In the genomic region with DNA sequence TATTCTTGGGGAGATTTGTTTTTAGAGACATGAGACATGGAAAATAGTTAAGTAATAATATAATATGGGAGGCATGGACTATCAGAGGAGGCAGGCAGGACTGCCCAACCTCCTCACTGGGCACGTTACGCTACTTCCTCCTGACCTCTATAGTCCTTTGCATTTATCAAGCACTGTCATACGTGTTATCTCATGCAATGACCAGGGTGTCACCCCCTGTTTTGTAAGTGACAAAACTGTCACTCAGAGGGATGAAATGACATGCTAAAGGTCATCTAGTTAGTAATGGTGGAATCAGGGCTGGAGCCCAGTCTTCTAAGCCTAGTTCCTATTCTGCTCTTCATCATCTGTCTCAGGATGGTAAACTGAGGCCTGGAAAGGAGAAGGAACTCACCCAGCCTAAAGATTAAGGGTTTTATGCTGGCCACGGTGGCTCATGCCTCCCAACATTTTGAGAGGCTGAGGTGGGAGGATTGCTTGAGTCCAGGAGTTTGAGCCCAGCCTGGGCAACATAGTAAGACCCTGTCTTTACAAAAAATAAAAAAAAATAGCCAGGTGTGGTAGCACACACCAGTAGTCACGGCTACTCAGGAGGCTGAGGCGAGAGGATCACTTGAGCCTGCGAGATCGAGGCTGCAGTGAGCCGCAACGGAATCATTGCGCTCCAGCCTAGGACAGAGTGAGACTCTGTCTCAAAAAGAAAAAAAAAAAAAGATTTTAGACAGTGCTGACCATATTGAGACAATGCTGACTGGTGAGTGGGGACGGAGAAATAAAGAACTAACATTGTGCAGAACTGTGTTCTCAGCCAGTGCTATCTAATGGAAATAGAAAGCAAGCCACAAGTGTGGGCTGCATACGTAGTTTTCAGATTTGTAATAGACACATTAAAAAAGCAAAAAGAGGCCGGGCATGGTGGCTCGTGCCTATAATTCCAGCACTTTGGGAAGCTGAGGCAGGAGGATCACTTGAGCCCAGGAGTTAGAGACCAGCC, we compare ENCODE assay signal across 11 cellular contexts.
DNase-seq lines count a peak whose midpoint lies in the region; ATAC-seq, FAIRE-seq and TF ChIP-seq lines count a peak whose summit lies in the region.
"Had no signal": no experiment of that assay in that cellular context is flagged by ENCODE, and none has a peak within 500 bp of the region (broad histone marks: within the 10 kb centered on the region; RNA-seq: fewer than 3 reads in every experiment).

No MANE protein-coding gene starts in this region.

- peaks cover 67% of the 10 kb centered on the region for H3K79me2 ChIP-seq in GM12878 (ENCODE audit: control insufficient read depth, insufficient read depth, low read length)

- H3K9me3 ChIP-seq in GM12878 (replicated peaks; ENCODE audit: control insufficient read depth, insufficient read depth, low read length): no peaks in the 10 kb centered on the region

- no peak for DNase-seq in GM12878 (ENCODE audit: low read depth, low spot score)
- DNase-seq in natural killer cell treated with Interleukin-12 subunit alpha and Interleukin-12 subunit beta and Interleukin-15 and Interleukin-18, amount 100 ng/mL, for 72 hours (ENCODE audit: low spot score): no peak
- no peak for DNase-seq in NCI-H187 treated with DMSO at 0.1 percent for 48 hours (lab: John Stamatoyannopoulos, UW)
- no peak for DNase-seq in NOMO-1 treated with DMSO at 0.1 percent for 48 hours (lab: John Stamatoyannopoulos, UW; ENCODE audit: unreplicated experiment)
- no peak for DNase-seq in stimulated activated naive CD4-positive, alpha-beta T cell (lab: John Stamatoyannopoulos, UW)
- no peak for DNase-seq in dedifferentiated amniotic fluid mesenchymal stem cell (ENCODE audit: extremely low spot score)
- DNase-seq: activated CD4-positive, alpha-beta T cell treated with anti-CD3 and anti-CD28 coated beads, Interleukin-2, amount 10 ng/mL, durations not matched to agents 24 days and 14 days; effector CD8-positive, alpha-beta T cell had no signal

- peaks cover 1% of the 10 kb centered on the region for H3K36me3 Mint-ChIP-seq in natural killer cell treated with Interleukin-12 subunit alpha and Interleukin-12 subunit beta and Interleukin-15 and Interleukin-18, amount 100 ng/mL, for 72 hours

- peak overlapping the region; percentile 3 for H3K4me3 Mint-ChIP-seq in natural killer cell treated with Interleukin-12 subunit alpha and Interleukin-12 subunit beta and Interleukin-15 and Interleukin-18, amount 100 ng/mL, for 72 hours
- H3K4me3 Mint-ChIP-seq: activated CD4-positive, alpha-beta T cell treated with anti-CD3 and anti-CD28 coated beads, Interleukin-2, amount 10 ng/mL, durations not matched to agents 24 days and 14 days had no signal

- POLR2A ChIA-PET in GM12878 (lab: Charles Lee): interaction anchor here (0.6 to 5.8 kb wide), 7 partner anchors 7 to 1251 kb away, joined by 3 to 137 read pairs (median 5); no protein-coding TSS in a partner anchor

- peak in 1 of 2 experiments; percentile 19; a peak in 1 of 4 replicates for TF ChIP-seq EP300 in GM12878 (IDR thresholded peaks at IDR 0.05; ENCODE audit: borderline replicate concordance in 1 of 2, control insufficient read depth in 1 of 2, low read depth in 2 of 2, low read length in 2 of 2)

- TF ChIP-seq POLR2A in GM12878 (IDR thresholded peaks at IDR 0.05; ENCODE audit: low read depth, low read length): peak; percentile 35

- H3K4me1 ChIP-seq in GM12878 (ENCODE audit: control insufficient read depth, insufficient read depth, low read length): peaks cover 57% of the 10 kb centered on the region

- peaks cover 48 to 53% of the 10 kb centered on the region in 2 donors for H3K4me1 Mint-ChIP-seq in natural killer cell treated with Interleukin-12 subunit alpha and Interleukin-12 subunit beta and Interleukin-15 and Interleukin-18, amount 100 ng/mL, for 72 hours (ENCODE audit: low read depth in 2 of 2)

- 61% methylated on average over 14 of the region's 15 CpGs for WGBS in GM12878 (ENCODE audit: insufficient coverage, insufficient replicate concordance, low lambda C conversion rate, missing lambda C conversion rate)

- TSS peak; percentile 83 for BruUV-seq in GM12878 (replicated peaks; lab: Mats Ljungman, UMichigan)

- H3K27ac Mint-ChIP-seq in natural killer cell treated with Interleukin-12 subunit alpha and Interleukin-12 subunit beta and Interleukin-15 and Interleukin-18, amount 100 ng/mL, for 72 hours: peak overlapping the region; percentile 59 to 84

- H4K20me1 ChIP-seq in GM12878 (ENCODE audit: control insufficient read depth, insufficient read depth): no peaks in the 10 kb centered on the region

- intact Hi-C loops in GM12878 (cut with micrococcal nuclease; ENCODE audit: unreplicated experiment): no loop called here

- no peak for FAIRE-seq in GM12878 (lab: Jason Lieb, UNC)
- FAIRE-seq: urothelium cell line had no signal

- H3K27ac ChIP-seq in GM12878 (ENCODE audit: control insufficient read depth, insufficient read depth): peak overlapping the region; percentile 91

- TF ChIP-seq CTCF in GM12875 (IDR thresholded peaks at IDR 0.05; ENCODE audit: borderline replicate concordance, insufficient read depth, low read depth, low read length): no peak
- TF ChIP-seq CTCF in GM12878 (IDR thresholded peaks at IDR 0.05 in 2 of 3, conservative IDR thresholded peaks at IDR 0.05 in 1 of 3; ENCODE audit: control insufficient read depth in 2 of 3, extremely low read depth in 1 of 3, insufficient read depth in 1 of 3, low read depth in 3 of 3, low read length in 3 of 3): no peak

- H3K9me3 Mint-ChIP-seq in natural killer cell treated with Interleukin-12 subunit alpha and Interleukin-12 subunit beta and Interleukin-15 and Interleukin-18, amount 100 ng/mL, for 72 hours: no peaks in the 10 kb centered on the region

- CTCF ChIA-PET in GM12878 (lab: Yijun Ruan, JAX): interaction anchor here (1.2 to 1.7 kb wide), 3 partner anchors 20 to 65 kb away, joined by 4 to 10 read pairs (median 4); no protein-coding TSS in a partner anchor

- peak overlapping the region; percentile 73 for H3K9ac ChIP-seq in GM12878 (ENCODE audit: control insufficient read depth, insufficient read depth, low read length)

- H3K4me3 ChIP-seq in GM12875 (ENCODE audit: low read depth, low read length) (peak overlapping the region; percentile 55), GM12878 (peak overlapping the region; percentile 65)

- H3K27me3 Mint-ChIP-seq in natural killer cell treated with Interleukin-12 subunit alpha and Interleukin-12 subunit beta and Interleukin-15 and Interleukin-18, amount 100 ng/mL, for 72 hours: no peaks in the 10 kb centered on the region
- H3K27me3 Mint-ChIP-seq: activated CD4-positive, alpha-beta T cell treated with anti-CD3 and anti-CD28 coated beads, Interleukin-2, amount 10 ng/mL, durations not matched to agents 24 days and 14 days had no signal

- RAD21 ChIA-PET in GM12878 (lab: Charles Lee; ENCODE audit: unreplicated experiment): interaction anchor here (0.9 to 8.4 kb wide), 9 partner anchors 8 to 148 kb away, joined by 3 to 183 read pairs (median 8); no protein-coding TSS in a partner anchor

- peak overlapping the region; percentile 90 for H3K4me2 ChIP-seq in GM12878 (ENCODE audit: control insufficient read depth, insufficient read depth)

- no peak for TF ChIP-seq RAD21 in GM12878 (IDR thresholded peaks at IDR 0.05; ENCODE audit: insufficient read depth, low read depth, low read length)

- ATAC-seq in HG02938 (IDR thresholded peaks at IDR 0.05; ENCODE audit: unreplicated experiment): peak; percentile 34
- peak; percentile 38 for ATAC-seq in GM12878
- peak; percentile 40 to 47 for ATAC-seq in natural killer cell treated with Interleukin-12 subunit alpha and Interleukin-12 subunit beta and Interleukin-15 and Interleukin-18, amount 100 ng/mL, for 72 hours

- no peak overlapping the region for H2AFZ ChIP-seq in GM12878 (ENCODE audit: control insufficient read depth, low read depth, low read length)

- no peaks in the 10 kb centered on the region for H3K27me3 ChIP-seq in GM12878 (replicated peaks in 1 of 2; ENCODE audit: control insufficient read depth in 2 of 2, insufficient read depth in 2 of 2, low read length in 1 of 2)

- SMC1A ChIA-PET in GM12878 (lab: Charles Lee; ENCODE audit: uncharacterized antibody, unreplicated experiment): interaction anchor here (1.0 to 8.6 kb wide), 17 partner anchors 8 to 68 kb away, joined by 3 to 83 read pairs (median 5); a partner anchor contains a TSS

- in situ Hi-C loops in GM12878 (cut with MboI): no loop called here

- no peaks in the 10 kb centered on the region; a peak in 1 of 4 replicates for H3K36me3 ChIP-seq in GM12878 (ENCODE audit: control insufficient read depth in 2 of 2, insufficient read depth in 2 of 2, low read length in 1 of 2)

TF ChIP-seq in GM12878, 131 proteins besides CTCF, POLR2A, EP300 and RAD21 (continues in another document):
- TF ChIP-seq SPI1 (IDR thresholded peaks at IDR 0.05; ENCODE audit: borderline replicate concordance, insufficient read depth, low read depth, low read length) (no peak), MTA2 (IDR thresholded peaks at IDR 0.05; ENCODE audit: low read depth) (peak; percentile 41; the same call in 1 of the 2 replicates), FOS (IDR thresholded peaks at IDR 0.05; ENCODE audit: borderline replicate concordance, extremely low read depth, insufficient read length) (no peak), CREB1 (IDR thresholded peaks at IDR 0.05; ENCODE audit: low read depth) (0 out of 2 replicates have a peak, but pooled peaks have one; percentile 32), RUNX3 (IDR thresholded peaks at IDR 0.05; ENCODE audit: low read length) (peak; percentile 73), TAF1 (IDR thresholded peaks at IDR 0.05; ENCODE audit: borderline replicate concordance, low read depth, low read length) (0 out of 2 replicates have a peak, but pooled peaks have one; percentile 10)
- TF ChIP-seq, protein P1, sequence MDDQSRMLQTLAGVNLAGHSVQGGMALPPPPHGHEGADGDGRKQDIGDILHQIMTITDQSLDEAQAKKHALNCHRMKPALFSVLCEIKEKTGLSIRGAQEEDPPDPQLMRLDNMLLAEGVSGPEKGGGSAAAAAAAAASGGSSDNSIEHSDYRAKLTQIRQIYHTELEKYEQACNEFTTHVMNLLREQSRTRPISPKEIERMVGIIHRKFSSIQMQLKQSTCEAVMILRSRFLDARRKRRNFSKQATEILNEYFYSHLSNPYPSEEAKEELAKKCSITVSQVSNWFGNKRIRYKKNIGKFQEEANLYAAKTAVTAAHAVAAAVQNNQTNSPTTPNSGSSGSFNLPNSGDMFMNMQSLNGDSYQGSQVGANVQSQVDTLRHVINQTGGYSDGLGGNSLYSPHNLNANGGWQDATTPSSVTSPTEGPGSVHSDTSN (IDR thresholded peaks at IDR 0.05; ENCODE audit: insufficient replicate concordance, low read depth, low read length): peak; percentile 38
